19 cellular contexts compared by ENCODE assay signal in the genomic region with DNA sequence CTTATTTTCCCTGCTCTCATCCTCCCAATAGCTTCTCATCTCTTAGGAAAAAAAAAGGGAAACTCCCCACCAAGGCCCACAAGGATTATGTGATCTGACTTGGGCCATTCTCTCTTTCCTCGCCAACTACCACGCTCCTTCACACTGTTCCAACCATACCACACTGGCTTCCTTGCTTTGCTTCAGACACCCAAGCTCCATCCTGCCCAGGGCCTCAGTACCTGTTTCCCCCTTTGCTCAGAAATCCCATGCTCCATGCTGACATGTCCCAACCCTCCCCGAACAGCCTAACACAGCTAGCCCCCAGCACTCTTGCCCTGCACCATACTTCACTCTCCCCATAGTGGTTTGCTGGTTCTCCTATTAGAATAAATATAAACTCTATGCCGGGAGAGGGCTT. TPM values are rescaled to one million over a fixed set of nuclear protein-coding genes. Genes with fewer than 3 reads are reported as not detected.
DNase-seq lines count a peak whose midpoint lies in the region; ATAC-seq and TF ChIP-seq lines count a peak whose summit lies in the region.
"Had no signal": no experiment of that assay in that cellular context is flagged by ENCODE, and none has a peak within 500 bp of the region (broad histone marks: within the 10 kb centered on the region; RNA-seq: fewer than 3 reads in every experiment).

No MANE protein-coding gene starts in this region.

- no peak for DNase-seq in SK-N-MC (ENCODE audit: low read depth, low spot score)
- no peak for DNase-seq in substantia nigra (lab: John Stamatoyannopoulos, UW)
- no peak for DNase-seq in central memory CD4-positive, alpha-beta T cell
- no peak for DNase-seq in HT-29 (ENCODE audit: low spot score)
- no peak for DNase-seq in foreskin keratinocyte
- DNase-seq: DMS53; H7; NCI-H1092 treated with DMSO at 0.1 percent for 48 hours; NCI-H1694; NCI-H2107; NCI-H226; NK-92 treated with Interleukin-12 subunit alpha and Interleukin-12 subunit beta, amount 100 ng/mL, for 24 hours; OCI-M1 had no signal

- H3K36me3 ChIP-seq in SK-N-MC (ENCODE audit: insufficient read depth, low read length): no peaks in the 10 kb centered on the region

- ATAC-seq in foreskin keratinocyte: no peak
- ATAC-seq: HepG2 had no signal

- H3K9ac ChIP-seq in SK-N-MC (ENCODE audit: insufficient read length): no peak overlapping the region
- H3K9ac ChIP-seq: KMS-11 had no signal

- H3K4me3 ChIP-seq in SK-N-MC: no peak overlapping the region

- peaks cover 11% of the 10 kb centered on the region for H3K4me1 ChIP-seq in foreskin keratinocyte

- no peak for TF ChIP-seq CTCF in foreskin keratinocyte (conservative IDR thresholded peaks at IDR 0.05)

- no peaks in the 10 kb centered on the region for H3K9me3 ChIP-seq in SK-N-MC (ENCODE audit: low read depth, low read length)

- H3K27me3 ChIP-seq in layer of hippocampus (ENCODE audit: control insufficient read depth, insufficient read depth, low read length) (no peaks in the 10 kb centered on the region), foreskin keratinocyte (no peaks in the 10 kb centered on the region)

- peak overlapping the region; percentile 87 for H3K27ac ChIP-seq in SK-N-MC
- peak overlapping the region; percentile 88 for H3K27ac ChIP-seq in angular gyrus (ENCODE audit: low read depth, low read length)
- peak overlapping the region; percentile 40 for H3K27ac ChIP-seq in layer of hippocampus (ENCODE audit: low read depth, low read length)
- peak overlapping the region; percentile 87 for H3K27ac ChIP-seq in substantia nigra (ENCODE audit: low read depth, low read length, poor library complexity, severe bottlenecking)
- H3K27ac ChIP-seq in foreskin keratinocyte: no peak overlapping the region
- H3K27ac ChIP-seq: KMS-11, RWPE1 had no signal

RNA-seq across cellular contexts. Expression of gene MAB21L3, which starts 39.2 kb away (rescaled TPM):
- total RNA-seq in HT-29 (2014; rRNA removed; shearing (Covaris generic)): not detected in 2 replicates
- 0.07 TPM in 2 replicates for total RNA-seq in foreskin keratinocyte
- 0.01 TPM in 1 of 2 replicates, not detected in the other for polyA plus RNA-seq in foreskin keratinocyte
- polyA plus RNA-seq: AG04450 had no signal
